8 cellular contexts compared by ENCODE assay signal in genomic region chr19:53333071-53333465, GRCh38. TPM values are rescaled to one million over a fixed set of nuclear protein-coding genes. Genes with fewer than 3 reads are reported as not detected.
A peak's percentile ranks its signal among the peaks of the same experiment; 100 is the strongest.
DNase-seq lines count a peak whose midpoint lies in the region; ATAC-seq and TF ChIP-seq lines count a peak whose summit lies in the region.

No MANE protein-coding gene starts in this region.

- TF ChIP-seq CTCF in Calu3 (IDR thresholded peaks at IDR 0.05; ENCODE audit: unreplicated experiment) (no peak), WI38 (IDR thresholded peaks at IDR 0.05; ENCODE audit: low read depth, low read length) (no peak), mesothelial cell of epicardium (IDR thresholded peaks at IDR 0.05; ENCODE audit: unreplicated experiment) (no peak)

- H3K36me3 ChIP-seq in subcutaneous abdominal adipose tissue (ENCODE audit: control insufficient read depth in 5 of 5, insufficient read depth in 5 of 5, low read length in 5 of 5) = peaks cover 0 to 5% (median 2%) of the 10 kb centered on the region in 5 donors

- H3K4me1 Mint-ChIP-seq in Calu3 (ENCODE audit: low read depth, unreplicated experiment) (peaks cover 10% of the 10 kb centered on the region), mesothelial cell of epicardium (peaks cover 14% of the 10 kb centered on the region)

- peak overlapping the region; percentile 95 for H3K4me3 ChIP-seq in WI38 (ENCODE audit: low read depth, low read length)
- H3K4me3 ChIP-seq in subcutaneous abdominal adipose tissue (ENCODE audit: low read depth in 1 of 5, low read length in 5 of 5) = peak overlapping the region; percentile 80 to 99 (median 92)

- H3K9ac ChIP-seq in subcutaneous abdominal adipose tissue (ENCODE audit: low read length in 5 of 5) = peak overlapping the region in 4 of 5 donors; percentile 53 to 83 (median 68)

- peaks cover 16% of the 10 kb centered on the region for H3K36me3 Mint-ChIP-seq in Calu3 (ENCODE audit: insufficient read depth, unreplicated experiment)
- peaks cover 2% of the 10 kb centered on the region for H3K36me3 Mint-ChIP-seq in mesothelial cell of epicardium

- peaks cover 0 to 13% (median 10%) of the 10 kb centered on the region in 5 donors for H3K9me3 ChIP-seq in subcutaneous abdominal adipose tissue (ENCODE audit: control insufficient read depth in 5 of 5, low read length in 5 of 5)

- H3K27ac ChIP-seq in subcutaneous abdominal adipose tissue (ENCODE audit: low read depth, low read length) = no peak overlapping the region

- H3K27me3 Mint-ChIP-seq in Calu3 (ENCODE audit: unreplicated experiment) = no peaks in the 10 kb centered on the region
- H3K27me3 Mint-ChIP-seq in mesothelial cell of epicardium (ENCODE audit: low read depth) = no peaks in the 10 kb centered on the region

- H3K4me1 ChIP-seq in subcutaneous abdominal adipose tissue (ENCODE audit: control insufficient read depth in 5 of 5, insufficient read depth in 5 of 5, low read length in 5 of 5) = peaks cover 2 to 19% (median 10%) of the 10 kb centered on the region in 5 donors

- H3K9me3 Mint-ChIP-seq in Calu3 (ENCODE audit: low read depth, unreplicated experiment) (peaks cover 17% of the 10 kb centered on the region), mesothelial cell of epicardium (peaks cover 25% of the 10 kb centered on the region)

- peak overlapping the region; percentile 74 for H3K4me3 Mint-ChIP-seq in Calu3 (ENCODE audit: low read depth, unreplicated experiment)
- peak overlapping the region; percentile 91 for H3K4me3 Mint-ChIP-seq in mesothelial cell of epicardium

- intact Hi-C loops in Calu3 (cut with micrococcal nuclease; ENCODE audit: unreplicated experiment) = no loop called here

- CTCF ChIA-PET in Calu3 (lab: Charles Lee) = no interaction called here

- H3K27me3 ChIP-seq in subcutaneous abdominal adipose tissue (ENCODE audit: control insufficient read depth in 5 of 5, insufficient read depth in 4 of 5, low read length in 5 of 5) = no peaks in the 10 kb centered on the region

- no TSS peak for BruUV-seq in Calu3 (replicated peaks; lab: Mats Ljungman, UMichigan)

- DNase-seq in Calu3 (no peak), mesothelial cell of epicardium (ENCODE audit: low spot score in 2 of 2, unreplicated experiment in 2 of 2) (no peak), epidermal melanocyte (ENCODE audit: insufficient read length, low spot score) (no peak), NCI-H2227 treated with DMSO at 0.1 percent for 48 hours (lab: John Stamatoyannopoulos, UW) (no peak)
- DNase-seq in effector CD4-positive, alpha-beta T cell = peak; percentile 14

- ATAC-seq in HG03025 (IDR thresholded peaks at IDR 0.05; ENCODE audit: low FRiP score, unreplicated experiment) = peak; percentile 15

- H3K27ac Mint-ChIP-seq in Calu3 (ENCODE audit: unreplicated experiment) = no peak overlapping the region
- peak overlapping the region; percentile 93 for H3K27ac Mint-ChIP-seq in mesothelial cell of epicardium

RNA-seq across cellular contexts. Expression of gene ZNF845, which starts 0.5 kb away (rescaled TPM):
- total RNA-seq in Calu3 (2022) (8.7 and 9.4 TPM in 2 replicates), mesothelial cell of epicardium (7.5 to 7.7 TPM (median 7.7 TPM) in 3 replicates)

RNA-seq across cellular contexts. Expression of gene ZNF525, which starts 32.4 kb away (rescaled TPM):
- total RNA-seq in Calu3 (2022) = 20.7 and 21.2 TPM in 2 replicates
- total RNA-seq in mesothelial cell of epicardium = 20.2 to 23.5 TPM (median 20.5 TPM) in 3 replicates
